In the genomic region with DNA sequence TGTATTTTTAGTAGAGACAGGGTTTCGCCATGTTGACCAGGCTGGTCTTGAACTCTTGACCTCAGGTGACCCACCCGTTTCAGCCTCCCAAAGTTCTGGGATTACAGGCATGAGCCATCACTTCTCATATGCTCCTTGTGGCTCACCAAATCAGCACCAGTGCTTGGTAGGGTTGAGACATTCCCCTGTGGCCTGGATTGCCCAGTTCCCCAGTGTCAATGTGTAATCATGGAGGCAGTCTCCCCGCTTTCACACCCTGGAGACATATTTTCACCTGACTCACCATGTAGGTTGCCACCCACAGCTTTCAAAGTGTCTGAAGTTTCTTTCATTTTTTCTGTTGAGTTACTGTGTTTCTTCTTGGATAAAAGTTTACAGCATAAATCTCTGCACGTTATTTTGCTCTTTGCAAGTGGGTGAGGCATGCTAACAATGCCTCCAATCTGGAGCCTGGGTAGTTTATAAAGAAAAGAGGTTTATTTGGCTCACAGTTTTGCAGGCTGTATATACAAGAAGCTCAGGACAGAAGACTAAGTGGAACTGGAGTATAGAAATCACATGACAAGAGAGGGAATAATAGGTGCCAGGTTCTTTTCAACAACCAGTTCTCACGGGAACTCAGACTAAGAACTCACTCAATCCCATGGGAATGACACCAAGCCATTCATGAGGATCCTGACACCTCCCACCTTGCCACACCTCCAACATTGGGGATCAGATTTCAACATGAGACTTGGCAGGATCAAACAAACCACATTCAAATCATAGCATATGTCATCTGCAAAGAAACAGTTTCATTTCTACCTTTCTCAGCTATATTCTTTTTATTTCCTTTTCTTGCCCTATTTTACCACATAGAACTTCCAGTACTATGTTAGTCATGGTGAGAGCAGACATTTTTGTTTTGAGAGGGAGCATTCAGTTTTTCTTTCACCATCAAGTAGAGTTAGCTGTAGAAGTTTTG, we compare ENCODE assay signal across 9 cellular contexts.
DNase-seq lines count a peak whose midpoint lies in the region; ATAC-seq, FAIRE-seq and TF ChIP-seq lines count a peak whose summit lies in the region.
"Had no signal": no experiment of that assay in that cellular context is flagged by ENCODE, and none has a peak within 500 bp of the region (broad histone marks: within the 10 kb centered on the region; RNA-seq: fewer than 3 reads in every experiment).

No MANE protein-coding gene starts in this region.

- peaks cover 54% of the 10 kb centered on the region for H3K4me1 Mint-ChIP-seq in activated naive CD4-positive, alpha-beta T cell treated with anti-CD3 and anti-CD28 coated beads, Interleukin-2, amount 10 ng/mL, durations not matched to agents 7 days and 5 days

- no peak overlapping the region for H3K4me3 Mint-ChIP-seq in activated naive CD4-positive, alpha-beta T cell treated with anti-CD3 and anti-CD28 coated beads, Interleukin-2, amount 10 ng/mL, durations not matched to agents 7 days and 5 days

- H3K9me2 ChIP-seq in hepatocyte (replicated peaks; ENCODE audit: insufficient read depth) = no peaks in the 10 kb centered on the region

- FAIRE-seq in GM12891 (lab: Jason Lieb, UNC) (peak; percentile 76), HepG2 (lab: Jason Lieb, UNC) (no peak)

- no peaks in the 10 kb centered on the region for H3K36me3 ChIP-seq in BE2C
- H3K36me3 ChIP-seq in hepatocyte (replicated peaks; ENCODE audit: insufficient read depth, low read depth) = no peaks in the 10 kb centered on the region
- peaks cover 3 to 9% of the 10 kb centered on the region in 2 experiments; a peak in 1 of 5 replicates for H3K36me3 ChIP-seq in HepG2 (replicated peaks in 1 of 2; ENCODE audit: control insufficient read depth in 1 of 2, insufficient read depth in 2 of 2, low read length in 2 of 2)

- BruUV-seq in HepG2 (replicated peaks; lab: Mats Ljungman, UMichigan) = no TSS peak

- no peak overlapping the region for H3K9ac ChIP-seq in HepG2 (ENCODE audit: insufficient read depth, low read depth, low read length)

- peaks cover 8% of the 10 kb centered on the region for H3K9me3 Mint-ChIP-seq in activated naive CD4-positive, alpha-beta T cell treated with anti-CD3 and anti-CD28 coated beads, Interleukin-2, amount 10 ng/mL, durations not matched to agents 7 days and 5 days

- TF ChIP-seq CTCF in retinal pigment epithelial cell (conservative IDR thresholded peaks at IDR 0.05; ENCODE audit: low read depth, low read length) (no peak), BE2C (IDR thresholded peaks at IDR 0.05; ENCODE audit: low read depth, low read length) (no peak), hepatocyte (IDR thresholded peaks at IDR 0.05; ENCODE audit: poor library complexity) (no peak), HepG2 (CRISPR knock-in tag; IDR thresholded peaks at IDR 0.05) (no peak)

- H3K79me2 ChIP-seq in hepatocyte (no peaks in the 10 kb centered on the region), HepG2 (ENCODE audit: insufficient read depth, low read length) (no peaks in the 10 kb centered on the region)

- peak overlapping the region; percentile 94 for H3K27ac Mint-ChIP-seq in activated naive CD4-positive, alpha-beta T cell treated with anti-CD3 and anti-CD28 coated beads, Interleukin-2, amount 10 ng/mL, durations not matched to agents 7 days and 5 days

- H3K27ac ChIP-seq in hepatocyte = no peak overlapping the region
- no peak overlapping the region for H3K27ac ChIP-seq in HepG2 (ENCODE audit: extremely low read length, insufficient read depth, low read length)
- H3K27ac ChIP-seq: HL-60 had no signal

- H3K9me3 ChIP-seq in BE2C (no peaks in the 10 kb centered on the region), hepatocyte (ENCODE audit: low read depth) (no peaks in the 10 kb centered on the region), HepG2 (ENCODE audit: low read length) (no peaks in the 10 kb centered on the region)

- H3K4me1 ChIP-seq in BE2C (no peaks in the 10 kb centered on the region), hepatocyte (ENCODE audit: insufficient read depth) (no peaks in the 10 kb centered on the region), HepG2 (ENCODE audit: insufficient read depth, low read length) (no peaks in the 10 kb centered on the region)

- H3K27me3 ChIP-seq in BE2C = no peaks in the 10 kb centered on the region
- H3K27me3 ChIP-seq in hepatocyte = no peaks in the 10 kb centered on the region
- H3K27me3 ChIP-seq in HepG2 (ENCODE audit: control insufficient read depth in 1 of 2, insufficient read depth in 2 of 2, low read length in 2 of 2) = no peaks in the 10 kb centered on the region

- no peak overlapping the region for H3K4me3 ChIP-seq in Jurkat, Clone E6-1 (ENCODE audit: low read length)
- H3K4me3 ChIP-seq in retinal pigment epithelial cell (ENCODE audit: low read length) (no peak overlapping the region), BE2C (ENCODE audit: low read depth, low read length) (no peak overlapping the region), hepatocyte (no peak overlapping the region), HepG2 (replicated peaks in 1 of 3; ENCODE audit: insufficient read depth in 1 of 3, low read depth in 2 of 3, low read length in 3 of 3) (no peak overlapping the region)

- intact Hi-C loops in HepG2 (cut with micrococcal nuclease; ENCODE audit: unreplicated experiment) = no loop called here

- ATAC-seq in HepG2 = no peak

- H3K27me3 Mint-ChIP-seq in activated naive CD4-positive, alpha-beta T cell treated with anti-CD3 and anti-CD28 coated beads, Interleukin-2, amount 10 ng/mL, durations not matched to agents 7 days and 5 days = no peaks in the 10 kb centered on the region

- H3K36me3 Mint-ChIP-seq in activated naive CD4-positive, alpha-beta T cell treated with anti-CD3 and anti-CD28 coated beads, Interleukin-2, amount 10 ng/mL, durations not matched to agents 7 days and 5 days = peaks cover 35% of the 10 kb centered on the region

- H4K20me1 ChIP-seq in hepatocyte (ENCODE audit: insufficient read depth, poor library complexity, severe bottlenecking) (no peaks in the 10 kb centered on the region), HepG2 (ENCODE audit: insufficient read depth, low read length) (no peaks in the 10 kb centered on the region)

- WGBS in hepatocyte (ENCODE audit: low lambda C conversion rate, missing lambda C conversion rate) = 90% methylated on average over 5 of the region's 5 CpGs
- WGBS in HepG2 (ENCODE audit: low lambda C conversion rate) = 87% methylated on average over 5 of the region's 5 CpGs

- no peak for DNase-seq in GM12891 (ENCODE audit: insufficient read length, low spot score)
- peak; percentile 39 for DNase-seq in Jurkat, Clone E6-1 (ENCODE audit: low read depth, low spot score)
- peak; percentile 30 for DNase-seq in activated naive CD4-positive, alpha-beta T cell treated with anti-CD3 and anti-CD28 coated beads, Interleukin-2, amount 10 ng/mL, durations not matched to agents 7 days and 5 days
- DNase-seq in retinal pigment epithelial cell (ENCODE audit: low read depth) = peak; percentile 2
- no peak for DNase-seq in BE2C
- no peak for DNase-seq in hepatocyte (ENCODE audit: low spot score)
- DNase-seq in epidermal melanocyte (ENCODE audit: insufficient read length, low spot score) = no peak
- no peak for DNase-seq in HepG2 (ENCODE audit: low spot score)

- in situ Hi-C loops in HepG2 (cut with HindIII; ENCODE audit: extremely low pct_ligation_motif_present, low pct_unique_long_range_greater_than_20kb) = no loop called here

- TF ChIP-seq POLR2A in GM12891 (IDR thresholded peaks at IDR 0.05; ENCODE audit: low read depth, low read length) (peak; percentile 73; the same call in 1 of the 2 replicates), HepG2 (IDR thresholded peaks at IDR 0.05; ENCODE audit: insufficient read depth in 1 of 2, low read depth in 2 of 2, low read length in 2 of 2) (no peak)

- TF ChIP-seq EP300 in HepG2 (IDR thresholded peaks at IDR 0.05; ENCODE audit: low read depth in 2 of 2, low read length in 2 of 2) (no peak), HepG2 (CRISPR knock-in tag; IDR thresholded peaks at IDR 0.05; ENCODE audit: borderline replicate concordance) (no peak)

- no peak for TF ChIP-seq RAD21 in HepG2 (CRISPR knock-in tag; IDR thresholded peaks at IDR 0.05)

- H2AFZ ChIP-seq in hepatocyte (no peak overlapping the region), HepG2 (ENCODE audit: low read length) (no peak overlapping the region)

- CTCF ChIA-PET in activated naive CD4-positive, alpha-beta T cell treated with anti-CD3 and anti-CD28 coated beads, Interleukin-2, amount 10 ng/mL, durations not matched to agents 7 days and 5 days (lab: Charles Lee) = no interaction called here
- CTCF ChIA-PET in HepG2 (lab: Yijun Ruan, JAX; ENCODE audit: low intra/inter-chr PET ratio, low total read pairs) = no interaction called here

- POLR2A ChIA-PET in HepG2 (lab: Yijun Ruan, JAX) = no interaction called here

- H3K4me2 ChIP-seq in hepatocyte (no peak overlapping the region), HepG2 (ENCODE audit: low read depth, low read length) (no peak overlapping the region)

TF ChIP-seq in GM12891, 5 proteins besides CTCF, POLR2A, EP300 and RAD21:
- TF ChIP-seq POU2F2 (IDR thresholded peaks at IDR 0.05; ENCODE audit: low read depth, low read length) (peak; percentile 71; the same call in 1 of the 2 replicates), TAF1 (IDR thresholded peaks at IDR 0.05; ENCODE audit: low read depth, low read length) (no peak), SPI1 (IDR thresholded peaks at IDR 0.05; ENCODE audit: low read depth, low read length) (no peak), POLR2AphosphoS5 (IDR thresholded peaks at IDR 0.05; ENCODE audit: low read depth, low read length) (peak; percentile 70), PAX5 (IDR thresholded peaks at IDR 0.05; ENCODE audit: insufficient read depth, low read length, severe bottlenecking) (no peak)

TF ChIP-seq in HepG2, 621 proteins besides CTCF, POLR2A, EP300 and RAD21 (continues in another document):
- TF ChIP-seq TAF15 (IDR thresholded peaks at IDR 0.05; ENCODE audit: low read depth, low read length, poor library complexity, severe bottlenecking) = no peak
- TF ChIP-seq RNF2 (conservative IDR thresholded peaks at IDR 0.05; ENCODE audit: low read depth) = no peak
- no peak for TF ChIP-seq ZNF234 (CRISPR knock-in tag; conservative IDR thresholded peaks at IDR 0.05)

Comparison
In these comparisons a context has a peak if more than half of its experiments do, and no peak if none do; other contexts are left out.
1. DNase-seq: peak in Jurkat, Clone E6-1 (single experiment), activated naive CD4-positive, alpha-beta T cell treated with anti-CD3 and anti-CD28 coated beads, Interleukin-2, amount 10 ng/mL, durations not matched to agents 7 days and 5 days (single experiment) and retinal pigment epithelial cell (single experiment); none in GM12891 (single experiment), BE2C (single experiment), hepatocyte (single experiment), epidermal melanocyte (single experiment) and HepG2 (single experiment).